ENCODE assay signal across 1 cellular context in the genomic region with DNA sequence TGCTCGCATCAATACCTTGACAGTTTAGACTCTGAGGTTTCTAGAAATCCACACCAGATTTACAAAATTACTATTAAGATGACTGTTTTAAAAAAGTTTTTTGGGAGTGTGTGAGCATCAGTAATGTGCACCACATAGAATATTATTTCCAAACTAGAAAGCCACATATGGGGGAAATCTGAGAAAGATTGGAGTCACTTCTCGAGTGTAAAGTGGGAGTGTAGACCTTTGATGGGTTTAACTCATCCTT.
TF ChIP-seq lines count a peak whose summit lies in the region.

No MANE protein-coding gene starts in this region.

TF ChIP-seq in HepG2, 621 proteins besides CTCF, POLR2A, EP300 and RAD21:
- TF ChIP-seq FOXC1 (CRISPR knock-in tag; IDR thresholded peaks at IDR 0.05; ENCODE audit: borderline replicate concordance), result 0 out of 2 replicates have a peak, but pooled peaks have one; percentile 1
- TF ChIP-seq, protein P1, sequence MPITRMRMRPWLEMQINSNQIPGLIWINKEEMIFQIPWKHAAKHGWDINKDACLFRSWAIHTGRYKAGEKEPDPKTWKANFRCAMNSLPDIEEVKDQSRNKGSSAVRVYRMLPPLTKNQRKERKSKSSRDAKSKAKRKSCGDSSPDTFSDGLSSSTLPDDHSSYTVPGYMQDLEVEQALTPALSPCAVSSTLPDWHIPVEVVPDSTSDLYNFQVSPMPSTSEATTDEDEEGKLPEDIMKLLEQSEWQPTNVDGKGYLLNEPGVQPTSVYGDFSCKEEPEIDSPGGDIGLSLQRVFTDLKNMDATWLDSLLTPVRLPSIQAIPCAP (CRISPR knock-in tag; IDR thresholded peaks at IDR 0.05; ENCODE audit: low read depth), result no peak
